Comparison of ENCODE assay signal across 8 cellular contexts in genomic region chr7:127447326-127447945, GRCh38. TPM values are rescaled to one million over a fixed set of nuclear protein-coding genes. Genes with fewer than 3 reads are reported as not detected.
DNase-seq lines count a peak whose midpoint lies in the region; ATAC-seq and TF ChIP-seq lines count a peak whose summit lies in the region.

No MANE protein-coding gene starts in this region.

- TF ChIP-seq CTCF in fibroblast of pulmonary artery (IDR thresholded peaks at IDR 0.05; ENCODE audit: low read length, missing control alignments): peak; percentile 41

- no peak overlapping the region for H3K4me3 ChIP-seq in fibroblast of pulmonary artery (replicated peaks; ENCODE audit: low read depth, low read length)

- ATAC-seq in GM18867 (IDR thresholded peaks at IDR 0.05; ENCODE audit: unreplicated experiment) (peak; percentile 100), HG03025 (IDR thresholded peaks at IDR 0.05; ENCODE audit: low FRiP score, unreplicated experiment) (peak; percentile 99)

- peak; percentile 19 for DNase-seq in AG20443 (ENCODE audit: low spot score)
- DNase-seq in NCI-H460 (ENCODE audit: extremely low read depth, low read depth): peak; percentile 7
- DNase-seq in activated CD8-positive, alpha-beta memory T cell treated with anti-CD3 and anti-CD28 coated beads for 1 hour (ENCODE audit: extremely low read depth in 1 of 2, low read depth in 1 of 2): peak; percentile 5 to 13
- peak; percentile 46 for DNase-seq in fibroblast of pulmonary artery (ENCODE audit: low read depth)
- peak; percentile 18 to 24 for DNase-seq in stimulated activated CD4-positive, alpha-beta T cell treated with anti-CD3 and anti-CD28 coated beads, Interleukin-15, amount 100 ng/mL, for 48 hours (ENCODE audit: low read depth in 2 of 2)
- DNase-seq in NCI-H226: no peak

RNA-seq across cellular contexts. Expression of gene ZNF800, which starts 54.9 kb away (rescaled TPM):
- 20.3 and 21.4 TPM in 2 replicates for total RNA-seq in NCI-H460 (2014; rRNA removed; shearing (Covaris generic))
- 9.6 and 13.4 TPM in 2 replicates for polyA plus RNA-seq in NCI-H460 (2014; cell fraction: nucleus; rRNA removed)
